Comparison of ENCODE assay signal across 1 cellular context in the genomic region with DNA sequence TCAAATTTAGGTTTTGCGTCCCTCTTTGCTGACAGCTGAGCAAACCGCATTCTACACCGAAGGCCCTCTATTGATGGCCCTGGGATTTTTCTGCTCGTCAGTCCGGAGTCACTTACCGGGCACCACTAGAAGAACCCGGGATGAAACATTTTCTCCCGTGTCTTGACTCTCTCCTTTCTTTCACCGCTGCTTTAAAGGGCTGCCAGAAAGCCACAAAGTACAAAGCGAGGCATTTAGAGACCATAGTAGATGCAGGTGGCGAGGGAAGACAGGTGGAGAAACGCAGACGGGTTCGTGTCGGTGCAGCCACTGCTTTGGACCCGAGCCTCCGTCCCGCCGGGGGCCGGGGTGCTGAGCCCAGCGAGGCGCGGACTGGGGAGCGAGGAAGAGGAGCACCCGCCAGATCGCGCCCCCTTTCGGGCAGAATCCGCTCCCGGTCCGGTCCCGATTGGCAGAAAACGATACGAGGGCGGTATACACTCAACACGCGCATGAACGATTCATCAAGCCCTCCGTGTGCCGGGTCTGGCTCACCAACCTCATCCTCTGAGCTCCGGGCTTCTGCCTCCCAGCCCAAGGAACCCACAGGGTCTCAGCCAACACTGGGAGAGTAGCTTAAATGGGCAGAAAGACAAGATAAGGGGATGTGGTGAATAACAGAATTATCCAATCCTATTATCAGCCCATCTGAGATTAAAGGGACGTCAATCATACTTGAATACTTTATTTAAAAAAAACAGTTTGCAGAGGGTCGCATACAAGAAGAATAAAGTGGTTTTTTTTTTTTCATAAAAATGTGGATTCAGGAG.
TF ChIP-seq lines count a peak whose summit lies in the region.

No MANE protein-coding gene starts in this region.

TF ChIP-seq in HEK293, 187 proteins besides CTCF, POLR2A, EP300 and RAD21 (continued from another document and continues in another):
- TF ChIP-seq, protein P1, sequence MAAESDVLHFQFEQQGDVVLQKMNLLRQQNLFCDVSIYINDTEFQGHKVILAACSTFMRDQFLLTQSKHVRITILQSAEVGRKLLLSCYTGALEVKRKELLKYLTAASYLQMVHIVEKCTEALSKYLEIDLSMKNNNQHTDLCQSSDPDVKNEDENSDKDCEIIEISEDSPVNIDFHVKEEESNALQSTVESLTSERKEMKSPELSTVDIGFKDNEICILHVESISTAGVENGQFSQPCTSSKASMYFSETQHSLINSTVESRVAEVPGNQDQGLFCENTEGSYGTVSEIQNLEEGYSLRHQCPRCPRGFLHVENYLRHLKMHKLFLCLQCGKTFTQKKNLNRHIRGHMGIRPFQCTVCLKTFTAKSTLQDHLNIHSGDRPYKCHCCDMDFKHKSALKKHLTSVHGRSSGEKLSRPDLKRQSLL (tag by site-specific recombination; IDR thresholded peaks at IDR 0.05), result peak; percentile 39
- no peak for TF ChIP-seq ZNF23 (tag by site-specific recombination; IDR thresholded peaks at IDR 0.05; ENCODE audit: borderline replicate concordance)
- TF ChIP-seq, protein P2, sequence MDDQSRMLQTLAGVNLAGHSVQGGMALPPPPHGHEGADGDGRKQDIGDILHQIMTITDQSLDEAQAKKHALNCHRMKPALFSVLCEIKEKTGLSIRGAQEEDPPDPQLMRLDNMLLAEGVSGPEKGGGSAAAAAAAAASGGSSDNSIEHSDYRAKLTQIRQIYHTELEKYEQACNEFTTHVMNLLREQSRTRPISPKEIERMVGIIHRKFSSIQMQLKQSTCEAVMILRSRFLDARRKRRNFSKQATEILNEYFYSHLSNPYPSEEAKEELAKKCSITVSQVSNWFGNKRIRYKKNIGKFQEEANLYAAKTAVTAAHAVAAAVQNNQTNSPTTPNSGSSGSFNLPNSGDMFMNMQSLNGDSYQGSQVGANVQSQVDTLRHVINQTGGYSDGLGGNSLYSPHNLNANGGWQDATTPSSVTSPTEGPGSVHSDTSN (CRISPR knock-in tag; IDR thresholded peaks at IDR 0.05), result peak; percentile 89; the same call in 1 of the 2 replicates
- TF ChIP-seq ZNF37A (tag by site-specific recombination; IDR thresholded peaks at IDR 0.05), result no peak
- TF ChIP-seq, protein P3, sequence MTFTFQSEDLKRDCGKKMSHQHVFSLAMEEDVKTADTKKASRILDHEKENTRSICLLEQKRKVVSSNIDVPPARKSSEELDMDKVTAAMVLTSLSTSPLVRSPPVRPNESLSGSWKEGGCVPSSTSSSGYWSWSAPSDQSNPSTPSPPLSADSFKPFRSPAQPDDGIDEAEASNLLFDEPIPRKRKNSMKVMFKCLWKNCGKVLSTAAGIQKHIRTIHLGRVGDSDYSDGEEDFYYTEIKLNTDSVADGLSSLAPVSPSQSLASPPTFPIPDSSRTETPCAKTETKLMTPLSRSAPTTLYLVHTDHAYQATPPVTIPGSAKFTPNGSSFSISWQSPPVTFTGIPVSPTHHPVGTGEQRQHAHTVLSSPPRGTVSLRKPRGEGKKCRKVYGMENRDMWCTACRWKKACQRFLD (tag by site-specific recombination; IDR thresholded peaks at IDR 0.05), result no peak
- TF ChIP-seq ZEB2 (tag by site-specific recombination; IDR thresholded peaks at IDR 0.05), result peak; percentile 96
- peak; percentile 67 for TF ChIP-seq ZNF335 (tag by site-specific recombination; conservative IDR thresholded peaks at IDR 0.05)
- TF ChIP-seq ZNF426 (tag by site-specific recombination; IDR thresholded peaks at IDR 0.05), result no peak
- TF ChIP-seq KLF1 (tag by site-specific recombination; IDR thresholded peaks at IDR 0.05), result no peak; the same call in 1 of the 2 replicates
- no peak for TF ChIP-seq SCRT2 (tag by site-specific recombination; IDR thresholded peaks at IDR 0.05)
- no peak for TF ChIP-seq ZNF175 (tag by site-specific recombination; IDR thresholded peaks at IDR 0.05)
- TF ChIP-seq ZNF621 (tag by site-specific recombination; IDR thresholded peaks at IDR 0.05), result no peak
- TF ChIP-seq YY1 (tag by site-specific recombination; IDR thresholded peaks at IDR 0.05), result peak; percentile 32; the same call in 1 of the 2 replicates
- TF ChIP-seq FEZF1 (tag by site-specific recombination; IDR thresholded peaks at IDR 0.05), result no peak
- peak; percentile 80 for TF ChIP-seq ZBTB48 (tag by site-specific recombination; IDR thresholded peaks at IDR 0.05)
- no peak; the same call in 1 of the 2 replicates for TF ChIP-seq ZNF391 (tag by site-specific recombination; IDR thresholded peaks at IDR 0.05; ENCODE audit: borderline replicate concordance, low read depth)
- TF ChIP-seq ZSCAN30 (tag by site-specific recombination; IDR thresholded peaks at IDR 0.05), result peak; percentile 47
- peak; percentile 75 for TF ChIP-seq SP2 (tag by site-specific recombination; IDR thresholded peaks at IDR 0.05)
- TF ChIP-seq IKZF3 (tag by site-specific recombination; IDR thresholded peaks at IDR 0.05), result 0 out of 2 replicates have a peak, but pooled peaks have one; percentile 29
- TF ChIP-seq PRDM1 (tag by site-specific recombination; IDR thresholded peaks at IDR 0.05), result peak; percentile 70
- TF ChIP-seq ZNF324 (tag by site-specific recombination; IDR thresholded peaks at IDR 0.05), result 0 out of 2 replicates have a peak, but pooled peaks have one; percentile 16
- TF ChIP-seq, protein P4, sequence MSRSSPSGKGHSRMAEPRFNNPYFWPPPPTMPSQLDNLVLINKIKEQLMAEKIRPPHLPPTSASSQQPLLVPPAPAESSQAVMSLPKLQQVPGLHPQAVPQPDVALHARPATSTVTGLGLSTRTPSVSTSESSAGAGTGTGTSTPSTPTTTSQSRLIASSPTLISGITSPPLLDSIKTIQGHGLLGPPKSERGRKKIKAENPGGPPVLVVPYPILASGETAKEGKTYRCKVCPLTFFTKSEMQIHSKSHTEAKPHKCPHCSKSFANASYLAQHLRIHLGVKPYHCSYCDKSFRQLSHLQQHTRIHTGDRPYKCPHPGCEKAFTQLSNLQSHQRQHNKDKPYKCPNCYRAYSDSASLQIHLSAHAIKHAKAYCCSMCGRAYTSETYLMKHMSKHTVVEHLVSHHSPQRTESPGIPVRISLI (tag by site-specific recombination; IDR thresholded peaks at IDR 0.05), result no peak
- TF ChIP-seq ZNF785 (tag by site-specific recombination; IDR thresholded peaks at IDR 0.05), result 0 out of 2 replicates have a peak, but pooled peaks have one; percentile 24
- peak; percentile 64 for TF ChIP-seq ZXDB (tag by site-specific recombination; IDR thresholded peaks at IDR 0.05)
- TF ChIP-seq ZNF112 (tag by site-specific recombination; IDR thresholded peaks at IDR 0.05), result no peak
- peak; percentile 48; the same call in 1 of the 2 replicates for TF ChIP-seq ZNF10 (tag by site-specific recombination; IDR thresholded peaks at IDR 0.05)
- TF ChIP-seq, protein P5, sequence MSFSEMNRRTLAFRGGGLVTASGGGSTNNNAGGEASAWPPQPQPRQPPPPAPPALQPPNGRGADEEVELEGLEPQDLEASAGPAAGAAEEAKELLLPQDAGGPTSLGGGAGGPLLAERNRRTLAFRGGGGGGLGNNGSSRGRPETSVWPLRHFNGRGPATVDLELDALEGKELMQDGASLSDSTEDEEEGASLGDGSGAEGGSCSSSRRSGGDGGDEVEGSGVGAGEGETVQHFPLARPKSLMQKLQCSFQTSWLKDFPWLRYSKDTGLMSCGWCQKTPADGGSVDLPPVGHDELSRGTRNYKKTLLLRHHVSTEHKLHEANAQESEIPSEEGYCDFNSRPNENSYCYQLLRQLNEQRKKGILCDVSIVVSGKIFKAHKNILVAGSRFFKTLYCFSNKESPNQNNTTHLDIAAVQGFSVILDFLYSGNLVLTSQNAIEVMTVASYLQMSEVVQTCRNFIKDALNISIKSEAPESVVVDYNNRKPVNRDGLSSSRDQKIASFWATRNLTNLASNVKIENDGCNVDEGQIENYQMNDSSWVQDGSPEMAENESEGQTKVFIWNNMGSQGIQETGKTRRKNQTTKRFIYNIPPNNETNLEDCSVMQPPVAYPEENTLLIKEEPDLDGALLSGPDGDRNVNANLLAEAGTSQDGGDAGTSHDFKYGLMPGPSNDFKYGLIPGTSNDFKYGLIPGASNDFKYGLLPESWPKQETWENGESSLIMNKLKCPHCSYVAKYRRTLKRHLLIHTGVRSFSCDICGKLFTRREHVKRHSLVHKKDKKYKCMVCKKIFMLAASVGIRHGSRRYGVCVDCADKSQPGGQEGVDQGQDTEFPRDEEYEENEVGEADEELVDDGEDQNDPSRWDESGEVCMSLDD (tag by site-specific recombination; IDR thresholded peaks at IDR 0.05), result peak; percentile 89
- no peak for TF ChIP-seq ZNF530 (tag by site-specific recombination; IDR thresholded peaks at IDR 0.05; ENCODE audit: low read depth)
- TF ChIP-seq, protein P6, sequence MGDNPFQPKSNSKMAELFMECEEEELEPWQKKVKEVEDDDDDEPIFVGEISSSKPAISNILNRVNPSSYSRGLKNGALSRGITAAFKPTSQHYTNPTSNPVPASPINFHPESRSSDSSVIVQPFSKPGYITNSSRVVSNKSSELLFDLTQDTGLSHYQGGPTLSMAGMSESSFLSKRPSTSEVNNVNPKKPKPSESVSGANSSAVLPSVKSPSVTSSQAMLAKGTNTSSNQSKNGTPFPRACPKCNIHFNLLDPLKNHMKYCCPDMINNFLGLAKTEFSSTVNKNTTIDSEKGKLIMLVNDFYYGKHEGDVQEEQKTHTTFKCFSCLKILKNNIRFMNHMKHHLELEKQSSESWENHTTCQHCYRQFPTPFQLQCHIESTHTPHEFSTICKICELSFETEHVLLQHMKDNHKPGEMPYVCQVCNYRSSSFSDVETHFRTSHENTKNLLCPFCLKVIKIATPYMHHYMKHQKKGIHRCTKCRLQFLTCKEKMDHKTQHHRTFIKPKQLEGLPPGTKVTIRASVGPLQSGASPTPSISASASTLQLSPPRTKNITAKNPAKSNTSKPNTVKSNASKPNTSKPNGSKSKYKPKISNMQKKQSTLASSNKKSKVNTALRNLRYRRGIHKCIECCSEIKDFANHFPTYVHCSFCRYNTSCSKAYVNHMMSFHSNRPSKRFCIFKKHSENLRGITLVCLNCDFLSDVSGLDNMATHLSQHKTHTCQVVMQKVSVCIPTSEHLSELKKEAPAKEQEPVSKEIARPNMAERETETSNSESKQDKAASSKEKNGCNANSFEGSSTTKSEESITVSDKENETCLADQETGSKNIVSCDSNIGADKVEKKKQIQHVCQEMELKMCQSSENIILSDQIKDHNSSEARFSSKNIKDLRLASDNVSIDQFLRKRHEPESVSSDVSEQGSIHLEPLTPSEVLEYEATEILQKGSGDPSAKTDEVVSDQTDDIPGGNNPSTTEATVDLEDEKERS (tag by site-specific recombination; IDR thresholded peaks at IDR 0.05), result no peak
- TF ChIP-seq ZNF707 (tag by site-specific recombination; IDR thresholded peaks at IDR 0.05), result no peak
- TF ChIP-seq ZNF221 (tag by site-specific recombination; IDR thresholded peaks at IDR 0.05; ENCODE audit: borderline replicate concordance), result no peak
- TF ChIP-seq, protein P7, sequence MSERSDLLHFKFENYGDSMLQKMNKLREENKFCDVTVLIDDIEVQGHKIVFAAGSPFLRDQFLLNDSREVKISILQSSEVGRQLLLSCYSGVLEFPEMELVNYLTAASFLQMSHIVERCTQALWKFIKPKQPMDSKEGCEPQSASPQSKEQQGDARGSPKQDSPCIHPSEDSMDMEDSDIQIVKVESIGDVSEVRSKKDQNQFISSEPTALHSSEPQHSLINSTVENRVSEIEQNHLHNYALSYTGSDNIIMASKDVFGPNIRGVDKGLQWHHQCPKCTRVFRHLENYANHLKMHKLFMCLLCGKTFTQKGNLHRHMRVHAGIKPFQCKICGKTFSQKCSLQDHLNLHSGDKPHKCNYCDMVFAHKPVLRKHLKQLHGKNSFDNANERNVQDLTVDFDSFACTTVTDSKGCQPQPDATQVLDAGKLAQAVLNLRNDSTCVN (tag by site-specific recombination; optimal IDR thresholded peaks at IDR 0.05), result peak; percentile 96
- no peak for TF ChIP-seq RBAK (tag by site-specific recombination; IDR thresholded peaks at IDR 0.05)
- no peak for TF ChIP-seq ZNF311 (tag by site-specific recombination; IDR thresholded peaks at IDR 0.05; ENCODE audit: borderline replicate concordance)
- no peak for TF ChIP-seq SALL2 (tag by site-specific recombination; IDR thresholded peaks at IDR 0.05; ENCODE audit: borderline replicate concordance)
- TF ChIP-seq ZNF658 (tag by site-specific recombination; IDR thresholded peaks at IDR 0.05), result no peak
- no peak for TF ChIP-seq ZNF138 (tag by site-specific recombination; IDR thresholded peaks at IDR 0.05; ENCODE audit: borderline replicate concordance)
- TF ChIP-seq ZNF48 (tag by site-specific recombination; IDR thresholded peaks at IDR 0.05), result no peak
- 0 out of 2 replicates have a peak, but pooled peaks have one; percentile 54 for TF ChIP-seq KLF10 (tag by site-specific recombination; IDR thresholded peaks at IDR 0.05)
- peak; percentile 81 for TF ChIP-seq ZNF501 (tag by site-specific recombination; IDR thresholded peaks at IDR 0.05)
- no peak for TF ChIP-seq ZNF433 (tag by site-specific recombination; IDR thresholded peaks at IDR 0.05; ENCODE audit: low read depth)
- TF ChIP-seq, protein P8, sequence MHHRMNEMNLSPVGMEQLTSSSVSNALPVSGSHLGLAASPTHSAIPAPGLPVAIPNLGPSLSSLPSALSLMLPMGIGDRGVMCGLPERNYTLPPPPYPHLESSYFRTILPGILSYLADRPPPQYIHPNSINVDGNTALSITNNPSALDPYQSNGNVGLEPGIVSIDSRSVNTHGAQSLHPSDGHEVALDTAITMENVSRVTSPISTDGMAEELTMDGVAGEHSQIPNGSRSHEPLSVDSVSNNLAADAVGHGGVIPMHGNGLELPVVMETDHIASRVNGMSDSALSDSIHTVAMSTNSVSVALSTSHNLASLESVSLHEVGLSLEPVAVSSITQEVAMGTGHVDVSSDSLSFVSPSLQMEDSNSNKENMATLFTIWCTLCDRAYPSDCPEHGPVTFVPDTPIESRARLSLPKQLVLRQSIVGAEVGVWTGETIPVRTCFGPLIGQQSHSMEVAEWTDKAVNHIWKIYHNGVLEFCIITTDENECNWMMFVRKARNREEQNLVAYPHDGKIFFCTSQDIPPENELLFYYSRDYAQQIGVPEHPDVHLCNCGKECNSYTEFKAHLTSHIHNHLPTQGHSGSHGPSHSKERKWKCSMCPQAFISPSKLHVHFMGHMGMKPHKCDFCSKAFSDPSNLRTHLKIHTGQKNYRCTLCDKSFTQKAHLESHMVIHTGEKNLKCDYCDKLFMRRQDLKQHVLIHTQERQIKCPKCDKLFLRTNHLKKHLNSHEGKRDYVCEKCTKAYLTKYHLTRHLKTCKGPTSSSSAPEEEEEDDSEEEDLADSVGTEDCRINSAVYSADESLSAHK (tag by site-specific recombination; IDR thresholded peaks at IDR 0.05), result no peak
- TF ChIP-seq, protein P9, sequence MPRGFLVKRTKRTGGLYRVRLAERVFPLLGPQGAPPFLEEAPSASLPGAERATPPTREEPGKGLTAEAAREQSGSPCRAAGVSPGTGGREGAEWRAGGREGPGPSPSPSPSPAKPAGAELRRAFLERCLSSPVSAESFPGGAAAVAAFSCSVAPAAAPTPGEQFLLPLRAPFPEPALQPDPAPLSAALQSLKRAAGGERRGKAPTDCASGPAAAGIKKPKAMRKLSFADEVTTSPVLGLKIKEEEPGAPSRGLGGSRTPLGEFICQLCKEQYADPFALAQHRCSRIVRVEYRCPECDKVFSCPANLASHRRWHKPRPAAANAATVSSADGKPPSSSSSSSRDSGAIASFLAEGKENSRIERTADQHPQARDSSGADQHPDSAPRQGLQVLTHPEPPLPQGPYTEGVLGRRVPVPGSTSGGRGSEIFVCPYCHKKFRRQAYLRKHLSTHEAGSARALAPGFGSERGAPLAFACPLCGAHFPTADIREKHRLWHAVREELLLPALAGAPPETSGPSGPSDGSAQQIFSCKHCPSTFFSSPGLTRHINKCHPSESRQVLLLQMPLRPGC (tag by site-specific recombination; IDR thresholded peaks at IDR 0.05), result no peak
